8 cellular contexts compared by ENCODE assay signal in genomic region chr15:56732135-56732880, GRCh38. TPM values are rescaled to one million over a fixed set of nuclear protein-coding genes. Genes with fewer than 3 reads are reported as not detected.
DNase-seq lines count a peak whose midpoint lies in the region; ATAC-seq and TF ChIP-seq lines count a peak whose summit lies in the region.

No MANE protein-coding gene starts in this region.

- H2AK5ac ChIP-seq in trophoblast cell (ENCODE audit: low read length): no peak overlapping the region

- no peaks in the 10 kb centered on the region for H3K27me3 ChIP-seq in cardiac muscle cell
- no peaks in the 10 kb centered on the region for H3K27me3 ChIP-seq in trophoblast cell (ENCODE audit: insufficient read depth, low read length)

- H3K4me3 Mint-ChIP-seq in activated T-helper 2 cell treated with anti-CD3 and anti-CD28 coated beads, Interferon-gamma antibody, Interleukin-2, Interleukin-4, amounts not matched to agents 10 μg/mL and 5 μg/mL and 100 μg/mL, durations not matched to agents 14 hours and 24 hours and 36 hours (ENCODE audit: low read depth): peak overlapping the region; percentile 88

- TF ChIP-seq CTCF in cardiac muscle cell (IDR thresholded peaks at IDR 0.05; ENCODE audit: low read depth, low read length): no peak

- intact Hi-C loops in activated T-helper 2 cell treated with anti-CD3 and anti-CD28 coated beads, Interferon-gamma antibody, Interleukin-2, Interleukin-4, amounts not matched to agents 10 μg/mL and 5 μg/mL and 100 μg/mL, durations not matched to agents 14 hours and 24 hours and 36 hours (cut with micrococcal nuclease): loop anchor here (2.0 to 10.0 kb wide), 4 partner anchors 34 to 238 kb away; no protein-coding TSS in a partner anchor

- no peak overlapping the region for H2BK12ac ChIP-seq in trophoblast cell (ENCODE audit: low read length)

- H2BK5ac ChIP-seq in trophoblast cell (ENCODE audit: low read depth, low read length, poor library complexity): no peak overlapping the region

- peaks cover 11% of the 10 kb centered on the region for H3K79me1 ChIP-seq in trophoblast cell (ENCODE audit: low read length)

- H3K14ac ChIP-seq in trophoblast cell (ENCODE audit: low read length): no peak overlapping the region

- no peak overlapping the region for H3K23ac ChIP-seq in trophoblast cell (ENCODE audit: low read length)

- DNase-seq in NCI-H82 (lab: John Stamatoyannopoulos, UW) (peak; percentile 45), NCI-H82 treated with DMSO at 0.1 percent for 48 hours (lab: John Stamatoyannopoulos, UW; ENCODE audit: unreplicated experiment) (no peak), KBM-7 (peak; percentile 44), cardiac muscle cell (ENCODE audit: low read depth in 1 of 2, low spot score in 1 of 2) (peak in 1 of 2 donors; percentile 79), trophoblast cell (peak in 1 of 2 donors; percentile 38)
- no peak for DNase-seq in activated T-helper 2 cell treated with anti-CD3 and anti-CD28 coated beads, Interferon-gamma antibody, Interleukin-2, Interleukin-4, amounts not matched to agents 10 μg/mL and 5 μg/mL and 100 μg/mL, durations not matched to agents 14 hours and 24 hours and 36 hours (ENCODE audit: low spot score)

- H4K8ac ChIP-seq in trophoblast cell (ENCODE audit: low read depth, low read length): peak overlapping the region; percentile 35

- H4K91ac ChIP-seq in trophoblast cell (ENCODE audit: low read depth, low read length): peak overlapping the region; percentile 96

- peak overlapping the region; percentile 90 for H3K27ac Mint-ChIP-seq in activated T-helper 2 cell treated with anti-CD3 and anti-CD28 coated beads, Interferon-gamma antibody, Interleukin-2, Interleukin-4, amounts not matched to agents 10 μg/mL and 5 μg/mL and 100 μg/mL, durations not matched to agents 14 hours and 24 hours and 36 hours

- H3K18ac ChIP-seq in trophoblast cell (ENCODE audit: low read length): no peak overlapping the region

- H3K4me2 ChIP-seq in trophoblast cell (ENCODE audit: low read length): peak overlapping the region; percentile 64

- H4K12ac ChIP-seq in trophoblast cell (ENCODE audit: low read depth, low read length): no peak overlapping the region

- H3K4ac ChIP-seq in trophoblast cell (ENCODE audit: low read depth, low read length): no peak overlapping the region

- H2AFZ ChIP-seq in trophoblast cell (ENCODE audit: insufficient read depth, low read length, poor library complexity): peak overlapping the region; percentile 99

- H3K27ac ChIP-seq in cardiac muscle cell: peak overlapping the region; percentile 89
- peak overlapping the region; percentile 84 for H3K27ac ChIP-seq in trophoblast cell (ENCODE audit: low read depth, low read length)

- H3K9me3 ChIP-seq in cardiac muscle cell (ENCODE audit: low read depth) (no peaks in the 10 kb centered on the region), trophoblast cell (ENCODE audit: insufficient read depth, low read depth, low read length) (peaks cover 1% of the 10 kb centered on the region)

- in situ Hi-C loops in KBM-7 (cut with MboI; ENCODE audit: low pct_unique_long_range_greater_than_20kb, low sequenced_read_pairs): no loop called here

- peaks cover 28% of the 10 kb centered on the region for H3K4me1 Mint-ChIP-seq in activated T-helper 2 cell treated with anti-CD3 and anti-CD28 coated beads, Interferon-gamma antibody, Interleukin-2, Interleukin-4, amounts not matched to agents 10 μg/mL and 5 μg/mL and 100 μg/mL, durations not matched to agents 14 hours and 24 hours and 36 hours (ENCODE audit: low read depth)

- peaks cover 8% of the 10 kb centered on the region for H3K79me2 ChIP-seq in trophoblast cell (ENCODE audit: control insufficient read depth, insufficient read depth, low read length, poor library complexity)

- H3K4me3 ChIP-seq in cardiac muscle cell: peak overlapping the region; percentile 39
- peak overlapping the region; percentile 75 for H3K4me3 ChIP-seq in trophoblast cell (ENCODE audit: low read depth, low read length)

- H3K4me1 ChIP-seq in cardiac muscle cell (ENCODE audit: low read depth) (peaks cover 10% of the 10 kb centered on the region), trophoblast cell (ENCODE audit: control insufficient read depth in 1 of 2, insufficient read depth in 2 of 2, low read length in 2 of 2) (peaks cover 8 to 14% of the 10 kb centered on the region in 2 experiments)

- no peak overlapping the region for H2BK120ac ChIP-seq in trophoblast cell (ENCODE audit: insufficient read depth, low read length, poor library complexity)

- H3K36me3 Mint-ChIP-seq in activated T-helper 2 cell treated with anti-CD3 and anti-CD28 coated beads, Interferon-gamma antibody, Interleukin-2, Interleukin-4, amounts not matched to agents 10 μg/mL and 5 μg/mL and 100 μg/mL, durations not matched to agents 14 hours and 24 hours and 36 hours (ENCODE audit: low read depth): peaks cover 35% of the 10 kb centered on the region

- H3K9ac ChIP-seq in trophoblast cell (ENCODE audit: low read length): no peak overlapping the region

- no CpG with 5 or more reads among the region's 12 CpGs for WGBS in trophoblast cell (ENCODE audit: extremely low coverage, insufficient coverage, insufficient read length)

- H3K36me3 ChIP-seq in cardiac muscle cell (no peaks in the 10 kb centered on the region), trophoblast cell (ENCODE audit: control insufficient read depth in 1 of 2, insufficient read depth in 2 of 2, low read length in 2 of 2) (no peaks in the 10 kb centered on the region)

- no peak for ATAC-seq in GM21526 (IDR thresholded peaks at IDR 0.05; ENCODE audit: low FRiP score, unreplicated experiment)
- no peak for ATAC-seq in HG02970 (IDR thresholded peaks at IDR 0.05; ENCODE audit: low FRiP score, unreplicated experiment)

- no peaks in the 10 kb centered on the region for H3K27me3 Mint-ChIP-seq in activated T-helper 2 cell treated with anti-CD3 and anti-CD28 coated beads, Interferon-gamma antibody, Interleukin-2, Interleukin-4, amounts not matched to agents 10 μg/mL and 5 μg/mL and 100 μg/mL, durations not matched to agents 14 hours and 24 hours and 36 hours (ENCODE audit: low read depth)

- peaks cover 6% of the 10 kb centered on the region for H3K9me3 Mint-ChIP-seq in activated T-helper 2 cell treated with anti-CD3 and anti-CD28 coated beads, Interferon-gamma antibody, Interleukin-2, Interleukin-4, amounts not matched to agents 10 μg/mL and 5 μg/mL and 100 μg/mL, durations not matched to agents 14 hours and 24 hours and 36 hours

RNA-seq across cellular contexts. Expression of gene ZNF280D, which starts 1.0 kb away (rescaled TPM):
- total RNA-seq in activated T-helper 2 cell treated with anti-CD3 and anti-CD28 coated beads, Interferon-gamma antibody, Interleukin-2, Interleukin-4, amounts not matched to agents 10 μg/mL and 5 μg/mL and 100 μg/mL, durations not matched to agents 14 hours and 24 hours and 36 hours: 24.0 and 26.0 TPM in 2 replicates
- 5.8 and 13.2 TPM in 2 replicates for total RNA-seq in cardiac muscle cell
- 2.4 and 6.7 TPM in 2 replicates for polyA plus RNA-seq in cardiac muscle cell
- 4.6 TPM in 2 replicates for polyA plus RNA-seq in trophoblast cell (2013)

Comparison
In these comparisons a context has a peak if more than half of its experiments do, and no peak if none do; other contexts are left out.
1. DNase-seq: peak in NCI-H82 (single experiment) and KBM-7 (single experiment); none in NCI-H82 treated with DMSO at 0.1 percent for 48 hours (single experiment) and activated T-helper 2 cell treated with anti-CD3 and anti-CD28 coated beads, Interferon-gamma antibody, Interleukin-2, Interleukin-4, amounts not matched to agents 10 μg/mL and 5 μg/mL and 100 μg/mL, durations not matched to agents 14 hours and 24 hours and 36 hours (single experiment).